21 cellular contexts compared by ENCODE assay signal in the genomic region with DNA sequence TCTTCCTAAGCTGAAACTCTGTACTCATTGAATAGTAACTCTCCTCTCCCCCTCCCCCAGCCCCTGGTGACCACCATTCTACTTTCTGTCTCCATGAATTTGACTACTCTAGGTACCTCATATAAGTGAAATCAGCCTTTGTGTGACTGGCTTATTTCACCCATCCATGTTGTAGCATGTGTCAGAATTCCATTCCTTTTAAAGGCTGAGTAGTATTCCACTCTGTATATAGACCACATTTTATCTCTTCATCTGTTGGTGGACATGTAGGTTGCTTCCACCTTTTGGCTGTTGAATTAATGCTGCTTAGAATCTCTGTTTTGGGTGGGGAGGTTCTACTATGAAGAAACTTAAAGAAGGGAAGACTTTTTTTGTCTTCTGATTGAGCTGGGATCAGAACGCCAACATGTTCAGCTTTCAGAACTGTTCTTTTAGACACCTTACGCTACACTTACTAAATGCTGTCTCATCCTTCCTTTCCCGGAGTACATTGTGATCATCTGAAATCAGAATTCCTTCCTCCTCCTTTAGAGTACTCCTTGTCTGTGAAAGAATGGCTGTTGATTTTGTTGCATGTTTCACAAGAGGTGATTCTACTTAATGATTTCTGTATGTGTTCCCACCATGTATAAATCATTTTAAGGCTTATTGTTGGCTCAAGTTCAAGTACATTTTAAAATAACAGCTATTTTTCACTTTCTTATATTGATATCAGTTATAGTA.
"Had no signal": no experiment of that assay in that cellular context is flagged by ENCODE, and none has a peak within 500 bp of the region (broad histone marks: within the 10 kb centered on the region; RNA-seq: fewer than 3 reads in every experiment).

No MANE protein-coding gene starts in this region.

- H3K4me1 ChIP-seq: breast epithelium, colonic mucosa, left lung, neural progenitor cell, prostate gland, upper lobe of left lung had no signal

- ATAC-seq: activated CD4-positive, CD25-positive, alpha-beta regulatory T cell treated with anti-CD3 and anti-CD28 coated beads, Interleukin-2, amount 50 U/mL, for 24 hours; activated CD8-positive, alpha-beta T cell treated with anti-CD3 and anti-CD28 coated beads, Interleukin-2, amount 10 ng/mL, durations not matched to agents 7 days and 5 days; effector memory CD8-positive, alpha-beta T cell; heart right ventricle; left lung; naive thymus-derived CD8-positive, alpha-beta T cell had no signal

- H3K36me3 ChIP-seq: breast epithelium, neural progenitor cell had no signal

- H3K27ac ChIP-seq: adrenal gland, breast epithelium, colonic mucosa, dorsolateral prefrontal cortex, esophagus muscularis mucosa, heart right ventricle, left lung, neural progenitor cell, prostate gland, thoracic aorta, upper lobe of left lung, VCaP had no signal

- H3K9me3 ChIP-seq: adrenal gland, breast epithelium, colonic mucosa, esophagus muscularis mucosa, heart right ventricle, left lung, prostate gland, thoracic aorta, upper lobe of left lung had no signal

- H2AFZ ChIP-seq: neural progenitor cell had no signal

- H3K4me3 ChIP-seq: adrenal gland, breast epithelium, colonic mucosa, dorsolateral prefrontal cortex, esophagus muscularis mucosa, heart right ventricle, left lung, neural progenitor cell, prostate gland, smooth muscle cell, thoracic aorta, upper lobe of left lung had no signal

- H3K4me2 ChIP-seq: neural progenitor cell, smooth muscle cell had no signal

- H3K27me3 ChIP-seq: adrenal gland, breast epithelium, colonic mucosa, dorsolateral prefrontal cortex, esophagus muscularis mucosa, heart right ventricle, left lung, neural progenitor cell, upper lobe of left lung had no signal

- H3K9ac ChIP-seq: neural progenitor cell had no signal

- DNase-seq: activated CD4-positive, alpha-beta T cell treated with anti-CD3 and anti-CD28 coated beads, Interleukin-2, amount 50 U/mL, for 1 hour; activated CD8-positive, alpha-beta T cell treated with anti-CD3 and anti-CD28 coated beads, Interleukin-2, amount 10 ng/mL, durations not matched to agents 7 days and 5 days; activated naive CD4-positive, alpha-beta T cell; colonic mucosa; effector memory CD8-positive, alpha-beta T cell; heart right ventricle; left lung; naive thymus-derived CD8-positive, alpha-beta T cell; stimulated activated CD4-positive, alpha-beta T cell treated with anti-CD3 and anti-CD28 coated beads, Interleukin-15, amount 100 ng/mL, for 24 hours; stimulated activated naive CD4-positive, alpha-beta T cell treated with Interleukin-2 at 50 U/mL for 16 hours; upper lobe of left lung had no signal
